In genomic region chr1:182650678-182651669, GRCh38 we compare ENCODE assay signal across 22 cellular contexts. TPM values are rescaled to one million over a fixed set of nuclear protein-coding genes. Genes with fewer than 3 reads are reported as not detected.
"Had no signal": no experiment of that assay in that cellular context is flagged by ENCODE, and none has a peak within 500 bp of the region (broad histone marks: within the 10 kb centered on the region; RNA-seq: fewer than 3 reads in every experiment).

No MANE protein-coding gene starts in this region.

- DNase-seq: activated B cell treated with CpG ODN at 0.5 μM for 24 hours; activated CD4-positive, alpha-beta T cell treated with anti-CD3 and anti-CD28 coated beads for 48 hours; activated CD8-positive, alpha-beta memory T cell treated with anti-CD3 and anti-CD28 coated beads, Interleukin-2, amount 50 U/mL, for 48 hours; activated CD8-positive, alpha-beta T cell treated with anti-CD3 and anti-CD28 coated beads for 36 hours; activated naive CD8-positive, alpha-beta T cell treated with anti-CD3 and anti-CD28 coated beads for 36 hours; brain microvascular endothelial cell; foreskin fibroblast; mesendoderm; nucleus accumbens; posterior cingulate gyrus; retina; stimulated activated CD4-positive, alpha-beta T cell treated with anti-CD3 and anti-CD28 coated beads, Interleukin-12 subunit alpha, Interleukin-12 subunit beta, amount 100 ng/mL, for 4 hours; stimulated activated naive CD4-positive, alpha-beta T cell had no signal

- H3K9me3 Mint-ChIP-seq: activated B cell treated with CpG ODN at 0.5 μM for 24 hours; activated CD8-positive, alpha-beta T cell treated with anti-CD3 and anti-CD28 coated beads for 36 hours; activated naive CD8-positive, alpha-beta T cell treated with anti-CD3 and anti-CD28 coated beads for 36 hours; activated T-helper 1 cell treated with anti-CD3 and anti-CD28 coated beads, Interleukin-12 subunit alpha, Interleukin-12 subunit beta, Interleukin-2, Interleukin-4 antibody, amounts not matched to agents 30 ng/mL and 10 ng/mL and 1 ng/mL, durations not matched to agents 14 hours and 24 hours and 36 hours; central memory CD8-positive, alpha-beta T cell; natural killer cell treated with Interleukin-12 subunit alpha and Interleukin-12 subunit beta and Interleukin-15 and Interleukin-18, amount 100 ng/mL, for 72 hours had no signal

- H3K27ac Mint-ChIP-seq: activated B cell treated with CpG ODN at 0.5 μM for 24 hours; activated CD8-positive, alpha-beta T cell treated with anti-CD3 and anti-CD28 coated beads for 36 hours; activated naive CD8-positive, alpha-beta T cell treated with anti-CD3 and anti-CD28 coated beads for 36 hours; activated T-helper 1 cell treated with anti-CD3 and anti-CD28 coated beads, Interleukin-12 subunit alpha, Interleukin-12 subunit beta, Interleukin-2, Interleukin-4 antibody, amounts not matched to agents 30 ng/mL and 10 ng/mL and 1 ng/mL, durations not matched to agents 14 hours and 24 hours and 36 hours; natural killer cell treated with Interleukin-12 subunit alpha and Interleukin-12 subunit beta and Interleukin-15 and Interleukin-18, amount 100 ng/mL, for 72 hours; type B pancreatic cell had no signal

- H3K27ac ChIP-seq: brain microvascular endothelial cell, coronary artery, suprapubic skin had no signal

- H3K4me3 ChIP-seq: coronary artery, suprapubic skin had no signal

- H3K27me3 Mint-ChIP-seq: activated B cell treated with CpG ODN at 0.5 μM for 24 hours, type B pancreatic cell had no signal

- H3K4me1 ChIP-seq: suprapubic skin had no signal

- ATAC-seq: activated CD8-positive, alpha-beta T cell treated with anti-CD3 and anti-CD28 coated beads for 36 hours; natural killer cell treated with Interleukin-12 subunit alpha and Interleukin-12 subunit beta and Interleukin-15 and Interleukin-18, amount 100 ng/mL, for 72 hours had no signal

- H3K9me3 ChIP-seq: suprapubic skin had no signal

- H3K36me3 Mint-ChIP-seq: activated naive CD8-positive, alpha-beta T cell treated with anti-CD3 and anti-CD28 coated beads for 36 hours; natural killer cell treated with Interleukin-12 subunit alpha and Interleukin-12 subunit beta and Interleukin-15 and Interleukin-18, amount 100 ng/mL, for 72 hours; type B pancreatic cell had no signal

- H3K36me3 ChIP-seq: brain microvascular endothelial cell, suprapubic skin had no signal

- H3K27me3 ChIP-seq: brain microvascular endothelial cell, suprapubic skin had no signal

- H3K4me1 Mint-ChIP-seq: central memory CD8-positive, alpha-beta T cell had no signal

- H3K4me3 Mint-ChIP-seq: activated B cell treated with CpG ODN at 0.5 μM for 24 hours; activated CD8-positive, alpha-beta T cell treated with anti-CD3 and anti-CD28 coated beads for 36 hours; activated naive CD8-positive, alpha-beta T cell treated with anti-CD3 and anti-CD28 coated beads for 36 hours; activated T-helper 1 cell treated with anti-CD3 and anti-CD28 coated beads, Interleukin-12 subunit alpha, Interleukin-12 subunit beta, Interleukin-2, Interleukin-4 antibody, amounts not matched to agents 30 ng/mL and 10 ng/mL and 1 ng/mL, durations not matched to agents 14 hours and 24 hours and 36 hours; central memory CD8-positive, alpha-beta T cell; natural killer cell treated with Interleukin-12 subunit alpha and Interleukin-12 subunit beta and Interleukin-15 and Interleukin-18, amount 100 ng/mL, for 72 hours; type B pancreatic cell had no signal

RNA-seq across cellular contexts. Expression of gene RGS8, which starts 33.4 kb away (rescaled TPM):
- total RNA-seq: activated B cell treated with CpG ODN at 0.5 μM for 24 hours; activated CD8-positive, alpha-beta T cell treated with anti-CD3 and anti-CD28 coated beads for 36 hours; activated naive CD8-positive, alpha-beta T cell treated with anti-CD3 and anti-CD28 coated beads for 36 hours; activated T-helper 1 cell treated with anti-CD3 and anti-CD28 coated beads, Interleukin-12 subunit alpha, Interleukin-12 subunit beta, Interleukin-2, Interleukin-4 antibody, amounts not matched to agents 30 ng/mL and 10 ng/mL and 1 ng/mL, durations not matched to agents 14 hours and 24 hours and 36 hours; endothelial cell of umbilical vein; natural killer cell treated with Interleukin-12 subunit alpha and Interleukin-12 subunit beta and Interleukin-15 and Interleukin-18, amount 100 ng/mL, for 72 hours; suprapubic skin; T-helper 2 cell treated with Interferon-gamma antibody and Interleukin-4, amounts not matched to agents 100 ng/mL and 5 ng/mL, for 36 hours had no signal
- polyA plus RNA-seq: endothelial cell of umbilical vein, liver had no signal

RNA-seq across cellular contexts. Expression of gene RGS16, which starts 46.8 kb away (rescaled TPM):
- total RNA-seq: endothelial cell of umbilical vein had no signal
- polyA plus RNA-seq: endothelial cell of umbilical vein had no signal
